In genomic region chr22:39117585-39118191, GRCh38 we compare ENCODE assay signal across 8 cellular contexts. TPM values are rescaled to one million over a fixed set of nuclear protein-coding genes. Genes with fewer than 3 reads are reported as not detected.
A peak's percentile ranks its signal among the peaks of the same experiment; 100 is the strongest.
DNase-seq lines count a peak whose midpoint lies in the region; ATAC-seq and TF ChIP-seq lines count a peak whose summit lies in the region.

No MANE protein-coding gene starts in this region.

- H3K9ac ChIP-seq in SK-N-SH, result no peak overlapping the region

- TF ChIP-seq RAD21 in SK-N-SH (IDR thresholded peaks at IDR 0.05; ENCODE audit: low read length), result 0 out of 2 replicates have a peak, but pooled peaks have one; percentile 26

- in situ Hi-C loops in T47D (cut with HindIII; ENCODE audit: low pct_unique_long_range_greater_than_20kb, low sequenced_read_pairs), result no loop called here

- TF ChIP-seq EP300 in SK-N-SH (IDR thresholded peaks at IDR 0.05; ENCODE audit: borderline replicate concordance in 1 of 2, low read depth in 1 of 2, low read length in 1 of 2), result no peak

- WGBS in SK-N-SH (ENCODE audit: low lambda C conversion rate), result 77% methylated on average over 14 of the region's 14 CpGs

- no peak overlapping the region for H3K4me2 ChIP-seq in SK-N-SH

- H3K79me2 ChIP-seq in SK-N-SH (ENCODE audit: insufficient read depth), result no peaks in the 10 kb centered on the region

- TF ChIP-seq CTCF in SK-N-SH (IDR thresholded peaks at IDR 0.05) (peak; percentile 39), WERI-Rb-1 (IDR thresholded peaks at IDR 0.05; ENCODE audit: low read depth, low read length) (peak; percentile 45; the same call in 1 of the 2 replicates)

- no peaks in the 10 kb centered on the region for H4K20me1 ChIP-seq in SK-N-SH (ENCODE audit: insufficient read depth)

- CTCF ChIA-PET in SK-N-SH (lab: Yijun Ruan, JAX), result interaction anchor here (1.2 kb wide), 1 partner anchor 193 kb away, joined by 3 read pairs; no protein-coding TSS in a partner anchor

- H3K36me3 ChIP-seq in SK-N-SH (replicated peaks in 1 of 2; ENCODE audit: control insufficient read depth in 1 of 2, insufficient read depth in 2 of 2, low read length in 1 of 2) (no peaks in the 10 kb centered on the region), WERI-Rb-1 (no peaks in the 10 kb centered on the region)

- H3K4me3 ChIP-seq in SK-N-SH (ENCODE audit: low read depth in 2 of 2, low read length in 1 of 2) (no peak overlapping the region), WERI-Rb-1 (ENCODE audit: low read depth, low read length) (no peak overlapping the region)

- DNase-seq in SK-N-SH, result no peak
- DNase-seq in Kasumi-1 (lab: John Stamatoyannopoulos, UW), result peak; percentile 34 to 47
- DNase-seq in WERI-Rb-1, result peak; percentile 74
- DNase-seq in T47D (ENCODE audit: low read depth in 1 of 2, low spot score in 1 of 2), result peak; percentile 33 to 64
- peak; percentile 65 to 71 for DNase-seq in memory B cell (ENCODE audit: low spot score in 2 of 2)
- peak; percentile 76 for DNase-seq in stimulated activated naive B cell treated with anti-CD40 and anti-IgM and Interleukin-4, amounts not matched to agents 10 μg/mL and 1 μg/mL and 100 μg/mL, for 72 hours

- peaks cover 34% of the 10 kb centered on the region for H3K4me1 Mint-ChIP-seq in memory B cell
- H3K4me1 Mint-ChIP-seq in stimulated activated naive B cell treated with anti-CD40 and anti-IgM and Interleukin-4, amounts not matched to agents 10 μg/mL and 1 μg/mL and 100 μg/mL, for 72 hours, result peaks cover 31 to 68% of the 10 kb centered on the region in 2 donors

- ATAC-seq in SK-N-SH treated with all-trans-retinoic acid at 6 μM for 48 hours (no peak), memory B cell (ENCODE audit: low read depth) (peak; percentile 76), HG02588 (IDR thresholded peaks at IDR 0.05; ENCODE audit: unreplicated experiment) (no peak)
- ATAC-seq in stimulated activated naive B cell treated with anti-CD40 and anti-IgM and Interleukin-4, amounts not matched to agents 10 μg/mL and 1 μg/mL and 100 μg/mL, for 72 hours (replicated peaks), result peak; percentile 76 to 80

- H3K9me3 Mint-ChIP-seq in memory B cell, result no peaks in the 10 kb centered on the region
- no peaks in the 10 kb centered on the region for H3K9me3 Mint-ChIP-seq in stimulated activated naive B cell treated with anti-CD40 and anti-IgM and Interleukin-4, amounts not matched to agents 10 μg/mL and 1 μg/mL and 100 μg/mL, for 72 hours

- H3K27me3 ChIP-seq in SK-N-SH (ENCODE audit: insufficient read depth) (no peaks in the 10 kb centered on the region), WERI-Rb-1 (ENCODE audit: insufficient read depth, low read depth, severe bottlenecking) (no peaks in the 10 kb centered on the region)

- no peaks in the 10 kb centered on the region for H3K36me3 Mint-ChIP-seq in memory B cell
- no peaks in the 10 kb centered on the region for H3K36me3 Mint-ChIP-seq in stimulated activated naive B cell treated with anti-CD40 and anti-IgM and Interleukin-4, amounts not matched to agents 10 μg/mL and 1 μg/mL and 100 μg/mL, for 72 hours

- H3K27ac ChIP-seq in SK-N-SH (ENCODE audit: low read depth in 2 of 2, low read length in 1 of 2), result no peak overlapping the region
- H3K27ac ChIP-seq in WERI-Rb-1, result no peak overlapping the region

- no peaks in the 10 kb centered on the region for H3K4me1 ChIP-seq in SK-N-SH (ENCODE audit: control insufficient read depth in 1 of 2, insufficient read depth in 2 of 2, low read depth in 1 of 2, low read length in 1 of 2)

- no peaks in the 10 kb centered on the region for H3K27me3 Mint-ChIP-seq in memory B cell
- H3K27me3 Mint-ChIP-seq in stimulated activated naive B cell treated with anti-CD40 and anti-IgM and Interleukin-4, amounts not matched to agents 10 μg/mL and 1 μg/mL and 100 μg/mL, for 72 hours, result no peaks in the 10 kb centered on the region

- no peaks in the 10 kb centered on the region for H3K9me3 ChIP-seq in SK-N-SH
- no peaks in the 10 kb centered on the region for H3K9me3 ChIP-seq in WERI-Rb-1 (ENCODE audit: severe bottlenecking)

- H3K27ac Mint-ChIP-seq in memory B cell, result peak overlapping the region; percentile 96
- H3K27ac Mint-ChIP-seq in stimulated activated naive B cell treated with anti-CD40 and anti-IgM and Interleukin-4, amounts not matched to agents 10 μg/mL and 1 μg/mL and 100 μg/mL, for 72 hours, result peak overlapping the region; percentile 89

- no peaks in the 10 kb centered on the region for H3K9me2 ChIP-seq in SK-N-SH

- H2AFZ ChIP-seq in SK-N-SH (ENCODE audit: low read depth), result no peak overlapping the region

- no peaks in the 10 kb centered on the region for H3F3A ChIP-seq in SK-N-SH (replicated peaks; ENCODE audit: insufficient read depth)

- H3K4me3 Mint-ChIP-seq in memory B cell, result peak overlapping the region; percentile 63
- peak overlapping the region; percentile 11 to 65 for H3K4me3 Mint-ChIP-seq in stimulated activated naive B cell treated with anti-CD40 and anti-IgM and Interleukin-4, amounts not matched to agents 10 μg/mL and 1 μg/mL and 100 μg/mL, for 72 hours

- POLR2A ChIA-PET in SK-N-SH (lab: Yijun Ruan, JAX), result no interaction called here

TF ChIP-seq in SK-N-SH, 30 proteins besides CTCF, POLR2A, EP300 and RAD21 (continues in another document):
- TF ChIP-seq RFX5 (IDR thresholded peaks at IDR 0.05; ENCODE audit: low read length), result no peak
- no peak for TF ChIP-seq EZH2phosphoT487 (IDR thresholded peaks at IDR 0.05; ENCODE audit: borderline replicate concordance, low read depth)
- TF ChIP-seq, protein P1, sequence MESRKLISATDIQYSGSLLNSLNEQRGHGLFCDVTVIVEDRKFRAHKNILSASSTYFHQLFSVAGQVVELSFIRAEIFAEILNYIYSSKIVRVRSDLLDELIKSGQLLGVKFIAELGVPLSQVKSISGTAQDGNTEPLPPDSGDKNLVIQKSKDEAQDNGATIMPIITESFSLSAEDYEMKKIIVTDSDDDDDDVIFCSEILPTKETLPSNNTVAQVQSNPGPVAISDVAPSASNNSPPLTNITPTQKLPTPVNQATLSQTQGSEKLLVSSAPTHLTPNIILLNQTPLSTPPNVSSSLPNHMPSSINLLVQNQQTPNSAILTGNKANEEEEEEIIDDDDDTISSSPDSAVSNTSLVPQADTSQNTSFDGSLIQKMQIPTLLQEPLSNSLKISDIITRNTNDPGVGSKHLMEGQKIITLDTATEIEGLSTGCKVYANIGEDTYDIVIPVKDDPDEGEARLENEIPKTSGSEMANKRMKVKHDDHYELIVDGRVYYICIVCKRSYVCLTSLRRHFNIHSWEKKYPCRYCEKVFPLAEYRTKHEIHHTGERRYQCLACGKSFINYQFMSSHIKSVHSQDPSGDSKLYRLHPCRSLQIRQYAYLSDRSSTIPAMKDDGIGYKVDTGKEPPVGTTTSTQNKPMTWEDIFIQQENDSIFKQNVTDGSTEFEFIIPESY (IDR thresholded peaks at IDR 0.05; ENCODE audit: borderline replicate concordance, low read depth), result no peak
- TF ChIP-seq SMC3 (IDR thresholded peaks at IDR 0.05; ENCODE audit: low read depth, low read length), result peak; percentile 27; the same call in 1 of the 2 replicates

TF ChIP-seq in SK-N-SH treated with all-trans-retinoic acid at 6 μM for 48 hours, 23 proteins besides CTCF, POLR2A, EP300 and RAD21:
- TF ChIP-seq ESRRG (CRISPR knock-in tag; IDR thresholded peaks at IDR 0.05) (no peak), ZNF565 (CRISPR knock-in tag; conservative IDR thresholded peaks at IDR 0.05; ENCODE audit: low read depth) (no peak), PATZ1 (CRISPR knock-in tag; IDR thresholded peaks at IDR 0.05; ENCODE audit: borderline replicate concordance) (no peak), OSR1 (CRISPR knock-in tag; IDR thresholded peaks at IDR 0.05) (no peak)

RNA-seq across cellular contexts. Expression of gene APOBEC3H, which starts 20.6 kb away (rescaled TPM):
- 0.18 and 0.49 TPM in 2 replicates for polyA plus RNA-seq in SK-N-SH (2012; rRNA removed)
- polyA plus RNA-seq in SK-N-SH (2012; cell fraction: cytosol; rRNA removed), result 0.18 and 0.33 TPM in 2 replicates
- 0.54 and 0.77 TPM in 2 replicates for polyA plus RNA-seq in SK-N-SH (2012; cell fraction: nucleus; rRNA removed)

RNA-seq across cellular contexts. Expression of gene CBX7, which starts 34.8 kb away (rescaled TPM):
- 2.3 and 2.7 TPM in 2 replicates for polyA plus RNA-seq in SK-N-SH (2012; rRNA removed)
- polyA plus RNA-seq in SK-N-SH (2012; cell fraction: cytosol; rRNA removed), result 1.4 and 2.3 TPM in 2 replicates
- polyA plus RNA-seq in SK-N-SH (2012; cell fraction: nucleus; rRNA removed), result 8.3 and 9.9 TPM in 2 replicates

RNA-seq across cellular contexts. Expression of gene APOBEC3G, which starts 40.6 kb away (rescaled TPM):
- polyA plus RNA-seq in SK-N-SH (2012; rRNA removed), result 0.11 TPM in 1 of 2 replicates, not detected in the other
- 0.09 and 0.17 TPM in 2 replicates for polyA plus RNA-seq in SK-N-SH (2012; cell fraction: cytosol; rRNA removed)
- polyA plus RNA-seq in SK-N-SH (2012; cell fraction: nucleus; rRNA removed), result 0.08 and 0.10 TPM in 2 replicates

Comparison
In these comparisons a context has a peak if more than half of its experiments do, and no peak if none do; other contexts are left out.
1. ATAC-seq: peak in memory B cell (single experiment) and stimulated activated naive B cell treated with anti-CD40 and anti-IgM and Interleukin-4, amounts not matched to agents 10 μg/mL and 1 μg/mL and 100 μg/mL, for 72 hours (2 of 2); none in SK-N-SH treated with all-trans-retinoic acid at 6 μM for 48 hours (single experiment) and HG02588 (single experiment).